Comparison of ENCODE assay signal across 28 cellular contexts in genomic region chr6:123321020-123321419, GRCh38.
"Had no signal": no experiment of that assay in that cellular context is flagged by ENCODE, and none has a peak within 500 bp of the region (broad histone marks: within the 10 kb centered on the region; RNA-seq: fewer than 3 reads in every experiment).

No MANE protein-coding gene starts in this region.

- H3K27me3 ChIP-seq: colonic mucosa, dorsolateral prefrontal cortex, esophagus muscularis mucosa, transverse colon, uterus had no signal

- H3K27ac ChIP-seq: colonic mucosa, dorsolateral prefrontal cortex, esophagus muscularis mucosa, transverse colon, uterus, VCaP had no signal

- FAIRE-seq: bronchial epithelial cell, endothelial cell of umbilical vein, frontal cortex had no signal

- H3K4me3 ChIP-seq: colonic mucosa, dorsolateral prefrontal cortex, esophagus muscularis mucosa, transverse colon, uterus had no signal

- H3K4me1 ChIP-seq: colonic mucosa, esophagus muscularis mucosa, transverse colon, uterus had no signal

- DNase-seq: activated CD4-positive, alpha-beta T cell treated with anti-CD3 and anti-CD28 coated beads, Interleukin-2, amount 10 ng/mL, durations not matched to agents 7 days and 5 days; activated CD4-positive, CD25-positive, alpha-beta regulatory T cell treated with anti-CD3 and anti-CD28 coated beads, Interleukin-2, amount 50 U/mL, for 72 hours; activated CD8-positive, alpha-beta memory T cell treated with anti-CD3 and anti-CD28 coated beads, Interleukin-2, amount 10 ng/mL, durations not matched to agents 7 days and 5 days; activated CD8-positive, alpha-beta T cell treated with anti-CD3 and anti-CD28 coated beads for 36 hours; activated effector memory CD4-positive, alpha-beta T cell treated with anti-CD3 and anti-CD28 coated beads, Interleukin-2, amount 50 U/mL, for 16 hours; activated naive CD4-positive, alpha-beta T cell treated with anti-CD3 and anti-CD28 coated beads, Interleukin-2, amount 10 ng/mL, durations not matched to agents 7 days and 5 days; activated T-cell treated with anti-CD3 and anti-CD28 coated beads for 4 hours; amygdala; colonic mucosa; dorsolateral prefrontal cortex; effector memory CD8-positive, alpha-beta T cell; glutamatergic neuron; hippocampal formation; kidney glomerular epithelial cell; left ventricle myocardium superior; midbrain; natural killer cell; retina; stimulated activated CD4-positive, alpha-beta T cell treated with anti-CD3 and anti-CD28 coated beads, Interleukin-2, amount 100 ng/mL, for 48 hours; stimulated activated CD8-positive, alpha-beta memory T cell treated with anti-CD3 and anti-CD28 coated beads, Interleukin-4, amount 100 ng/mL, for 48 hours; stimulated activated naive B cell treated with anti-CD40 and anti-IgM and Interleukin-4, amounts not matched to agents 10 μg/mL and 1 μg/mL and 100 μg/mL, for 72 hours; transverse colon; uterus had no signal

- H3K9me3 ChIP-seq: colonic mucosa, esophagus muscularis mucosa, transverse colon, uterus had no signal

- H3K36me3 ChIP-seq: colonic mucosa, esophagus muscularis mucosa, transverse colon, uterus had no signal

- ATAC-seq: activated CD8-positive, alpha-beta memory T cell treated with anti-CD3 and anti-CD28 coated beads, Interleukin-2, amount 10 ng/mL, durations not matched to agents 7 days and 5 days; activated CD8-positive, alpha-beta T cell treated with anti-CD3 and anti-CD28 coated beads for 36 hours; effector memory CD8-positive, alpha-beta T cell; left ventricle myocardium superior; natural killer cell; stimulated activated naive B cell treated with anti-CD40 and anti-IgM and Interleukin-4, amounts not matched to agents 10 μg/mL and 1 μg/mL and 100 μg/mL, for 72 hours had no signal
